ENCODE assay signal across 20 cellular contexts in the genomic region with DNA sequence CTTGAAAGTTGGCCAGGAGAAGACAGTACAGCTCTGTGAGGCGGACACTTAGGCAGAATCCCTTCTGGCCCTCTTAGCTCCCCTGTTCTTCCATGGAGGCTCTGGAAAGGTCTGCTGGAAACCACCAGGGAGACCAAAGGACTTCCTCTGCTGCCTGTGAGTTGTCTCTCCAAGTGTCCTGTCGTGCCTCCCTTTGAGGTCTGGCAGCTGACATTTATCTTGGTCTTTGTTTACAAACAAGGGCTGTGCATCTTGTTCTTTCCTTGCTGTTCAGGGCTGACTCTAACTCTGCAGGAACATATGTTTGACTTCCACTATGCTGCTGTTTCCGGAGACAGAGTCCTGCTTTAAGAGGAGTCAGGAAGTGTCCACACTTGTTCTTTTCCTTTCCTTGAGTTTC.
DNase-seq lines count a peak whose midpoint lies in the region; ATAC-seq, FAIRE-seq and TF ChIP-seq lines count a peak whose summit lies in the region.
"Had no signal": no experiment of that assay in that cellular context is flagged by ENCODE, and none has a peak within 500 bp of the region (broad histone marks: within the 10 kb centered on the region; RNA-seq: fewer than 3 reads in every experiment).

No MANE protein-coding gene starts in this region.

- H3K4me1 ChIP-seq in RWPE2 (ENCODE audit: insufficient read depth, poor library complexity, severe bottlenecking) (peaks cover 26% of the 10 kb centered on the region), endothelial cell of umbilical vein (ENCODE audit: control insufficient read depth, extremely low read depth, insufficient read depth, low read length) (peaks cover 8% of the 10 kb centered on the region), mesodermal cell (ENCODE audit: control insufficient read depth, insufficient read depth, low read length, poor library complexity, severe bottlenecking) (peaks cover 16% of the 10 kb centered on the region), tibial artery (no peaks in the 10 kb centered on the region)

- no peaks in the 10 kb centered on the region for H3K36me3 Mint-ChIP-seq in stimulated activated effector memory CD8-positive, alpha-beta T cell treated with anti-CD3 and anti-CD28 coated beads, Interleukin-12 subunit alpha, Interleukin-12 subunit beta, amount 100 ng/mL, for 72 hours
- H3K36me3 Mint-ChIP-seq: CD4-positive, CD25-positive, alpha-beta regulatory T cell had no signal

- TF ChIP-seq CTCF in RWPE2 (IDR thresholded peaks at IDR 0.05; ENCODE audit: poor library complexity, severe bottlenecking) (no peak), endothelial cell of umbilical vein (IDR thresholded peaks at IDR 0.05; ENCODE audit: extremely low read depth in 1 of 2, insufficient read depth in 1 of 2, low read depth in 1 of 2, low read length in 2 of 2) (no peak), tibial artery (IDR thresholded peaks at IDR 0.05) (no peak)

- H3K4me1 Mint-ChIP-seq in stimulated activated effector memory CD8-positive, alpha-beta T cell treated with anti-CD3 and anti-CD28 coated beads, Interleukin-12 subunit alpha, Interleukin-12 subunit beta, amount 100 ng/mL, for 72 hours = no peaks in the 10 kb centered on the region
- H3K4me1 Mint-ChIP-seq: CD4-positive, CD25-positive, alpha-beta regulatory T cell had no signal

- ATAC-seq in RWPE2 (ENCODE audit: low read depth) = no peak
- ATAC-seq in stimulated activated effector memory CD8-positive, alpha-beta T cell treated with anti-CD3 and anti-CD28 coated beads, Interleukin-12 subunit alpha, Interleukin-12 subunit beta, amount 100 ng/mL, for 72 hours = peak; percentile 19
- no peak for ATAC-seq in GM18870 (IDR thresholded peaks at IDR 0.05; ENCODE audit: unreplicated experiment)
- ATAC-seq: HCT116 had no signal

- no peak for TF ChIP-seq POLR2A in endothelial cell of umbilical vein (IDR thresholded peaks at IDR 0.05; ENCODE audit: low read depth, low read length)

- H3K79me2 ChIP-seq in endothelial cell of umbilical vein (ENCODE audit: control insufficient read depth, insufficient read depth, low read length) = no peaks in the 10 kb centered on the region

- H3K27ac Mint-ChIP-seq in stimulated activated effector memory CD8-positive, alpha-beta T cell treated with anti-CD3 and anti-CD28 coated beads, Interleukin-12 subunit alpha, Interleukin-12 subunit beta, amount 100 ng/mL, for 72 hours = no peak overlapping the region
- H3K27ac Mint-ChIP-seq: CD4-positive, CD25-positive, alpha-beta regulatory T cell had no signal

- H4K20me1 ChIP-seq in endothelial cell of umbilical vein (replicated peaks; ENCODE audit: control insufficient read depth, extremely low read depth, insufficient read depth, low read length) = no peaks in the 10 kb centered on the region

- dilution Hi-C loops in endothelial cell of umbilical vein (cut with MboI; ENCODE audit: extremely low pct_ligation_motif_present, low sequenced_read_pairs) = no loop called here

- H3K9ac ChIP-seq in endothelial cell of umbilical vein (replicated peaks; ENCODE audit: extremely low read depth, insufficient read depth, low read length) = no peak overlapping the region
- H3K9ac ChIP-seq: GM23248 had no signal

- 70 to 81% methylated on average over 3 of the region's 3 CpGs for WGBS in mesodermal cell (ENCODE audit: insufficient coverage in 2 of 2), 2 experiments

- no peak overlapping the region for H3K4me3 Mint-ChIP-seq in stimulated activated effector memory CD8-positive, alpha-beta T cell treated with anti-CD3 and anti-CD28 coated beads, Interleukin-12 subunit alpha, Interleukin-12 subunit beta, amount 100 ng/mL, for 72 hours
- H3K4me3 Mint-ChIP-seq: CD4-positive, CD25-positive, alpha-beta regulatory T cell had no signal

- H2AFZ ChIP-seq in endothelial cell of umbilical vein (ENCODE audit: low read depth, low read length) = peak overlapping the region; percentile 54
- H2AFZ ChIP-seq: GM23248, PC-9 had no signal

- H3K9me3 Mint-ChIP-seq in stimulated activated effector memory CD8-positive, alpha-beta T cell treated with anti-CD3 and anti-CD28 coated beads, Interleukin-12 subunit alpha, Interleukin-12 subunit beta, amount 100 ng/mL, for 72 hours = no peaks in the 10 kb centered on the region

- H3K4me3 ChIP-seq in RWPE2 (ENCODE audit: severe bottlenecking) (no peak overlapping the region), endothelial cell of umbilical vein (replicated peaks in 1 of 3; ENCODE audit: insufficient read depth in 1 of 3, low read depth in 1 of 3, low read length in 3 of 3) (no peak overlapping the region), mesodermal cell (ENCODE audit: extremely low read depth, insufficient read depth, low read length, poor library complexity, severe bottlenecking) (no peak overlapping the region), tibial artery (no peak overlapping the region)
- H3K4me3 ChIP-seq: GM23248, PC-9 had no signal

- CTCF ChIA-PET in endothelial cell of umbilical vein (lab: Charles Lee) = interaction anchor here (1.1 kb wide), 1 partner anchor 11 kb away, joined by 3 read pairs; no protein-coding TSS in a partner anchor

- H3K27me3 ChIP-seq in RWPE2 (ENCODE audit: insufficient read depth, poor library complexity, severe bottlenecking) (no peaks in the 10 kb centered on the region), endothelial cell of umbilical vein (ENCODE audit: control insufficient read depth in 2 of 2, insufficient read depth in 2 of 2, low read length in 2 of 2) (no peaks in the 10 kb centered on the region), tibial artery (no peaks in the 10 kb centered on the region)

- peaks cover 61% of the 10 kb centered on the region for H3K36me3 ChIP-seq in RWPE2 (ENCODE audit: low read depth)
- no peaks in the 10 kb centered on the region for H3K36me3 ChIP-seq in endothelial cell of umbilical vein (ENCODE audit: control insufficient read depth in 2 of 2, extremely low read depth in 1 of 2, insufficient read depth in 2 of 2, low read length in 2 of 2)
- no peaks in the 10 kb centered on the region for H3K36me3 ChIP-seq in mesodermal cell (ENCODE audit: control insufficient read depth, insufficient read depth, low read length)
- H3K36me3 ChIP-seq in tibial artery = no peaks in the 10 kb centered on the region

- H3K27ac ChIP-seq in RWPE2 (ENCODE audit: poor library complexity, severe bottlenecking) = peak overlapping the region; percentile 98
- H3K27ac ChIP-seq in endothelial cell of umbilical vein (ENCODE audit: insufficient read depth, low read depth, low read length) = no peak overlapping the region
- H3K27ac ChIP-seq in mesodermal cell (ENCODE audit: low read depth, low read length, severe bottlenecking) = peak overlapping the region; percentile 24
- no peak overlapping the region for H3K27ac ChIP-seq in tibial artery
- H3K27ac ChIP-seq: GM23248, PC-9 had no signal

- H3K9me1 ChIP-seq in endothelial cell of umbilical vein (replicated peaks; ENCODE audit: control insufficient read depth, extremely low read depth, insufficient read depth, low read length) = no peaks in the 10 kb centered on the region

- H3K9me3 ChIP-seq in RWPE2 (ENCODE audit: severe bottlenecking) (no peaks in the 10 kb centered on the region), endothelial cell of umbilical vein (replicated peaks; ENCODE audit: control insufficient read depth, insufficient read depth, low read length) (no peaks in the 10 kb centered on the region), mesodermal cell (ENCODE audit: control insufficient read depth, low read length) (peaks cover 4% of the 10 kb centered on the region), tibial artery (peaks cover 0 to 10% (median 0%) of the 10 kb centered on the region in 3 donors)

- H3K4me2 ChIP-seq in endothelial cell of umbilical vein (ENCODE audit: insufficient read depth, low read length) = no peak overlapping the region
- H3K4me2 ChIP-seq: PC-9 had no signal

- BruUV-seq in endothelial cell of umbilical vein (replicated peaks; lab: Mats Ljungman, UMichigan) = no TSS peak

- no peak for DNase-seq in RWPE2 (ENCODE audit: low spot score)
- DNase-seq in endothelial cell of umbilical vein (ENCODE audit: low read depth, low spot score) = no peak
- DNase-seq in stimulated activated effector memory CD8-positive, alpha-beta T cell treated with anti-CD3 and anti-CD28 coated beads, Interleukin-12 subunit alpha, Interleukin-12 subunit beta, amount 100 ng/mL, for 72 hours (ENCODE audit: low spot score in 2 of 2) = no peak
- DNase-seq in tibial artery = no peak
- no peak for DNase-seq in RCC 7860 (ENCODE audit: low spot score)
- DNase-seq: ACHN; CD4-positive, CD25-positive, alpha-beta regulatory T cell; DND-41; GDM1; GM23248; KBM-7; NCI-H1092; NCI-H1694; NCI-H446; PC-9; SHP77 had no signal

- POLR2A ChIA-PET in endothelial cell of umbilical vein (lab: Charles Lee) = no interaction called here

- FAIRE-seq in endothelial cell of umbilical vein (lab: Jason Lieb, UNC) (peak; percentile 21), RCC 7860 (lab: Jason Lieb, UNC) (no peak)
- FAIRE-seq: GM12892 had no signal

- intact Hi-C loops in endothelial cell of umbilical vein (cut with micrococcal nuclease) (no loop called here), tibial artery (cut with DNase I; ENCODE audit: low total_unique reads) (no loop called here)

TF ChIP-seq in endothelial cell of umbilical vein, 7 proteins besides CTCF, POLR2A, EP300 and RAD21:
- no peak for TF ChIP-seq EZH2 (IDR thresholded peaks at IDR 0.05; ENCODE audit: borderline replicate concordance, low read depth, low read length, severe bottlenecking)
- no peak for TF ChIP-seq MYC (IDR thresholded peaks at IDR 0.05; ENCODE audit: low read depth, low read length)
- no peak for TF ChIP-seq POLR2AphosphoS5 (IDR thresholded peaks at IDR 0.05; ENCODE audit: insufficient read depth, low read depth, low read length)
- no peak for TF ChIP-seq GATA2 (IDR thresholded peaks at IDR 0.05; ENCODE audit: insufficient read depth, insufficient read length, low read depth, low read length)
- TF ChIP-seq MAX (IDR thresholded peaks at IDR 0.05; ENCODE audit: insufficient read depth, insufficient read length) = no peak
- no peak for TF ChIP-seq JUN (IDR thresholded peaks at IDR 0.05; ENCODE audit: borderline replicate concordance, insufficient read depth, insufficient read length, low read depth)
- TF ChIP-seq FOS (IDR thresholded peaks at IDR 0.05; ENCODE audit: borderline replicate concordance, insufficient read depth, low read length) = no peak
TF ChIP-seq in endothelial cell of umbilical vein: peak in this region for 0.

Comparison
In these comparisons a context has a peak if more than half of its experiments do, and no peak if none do; other contexts are left out.
1. H3K27ac ChIP-seq: peak in RWPE2 (single experiment) and mesodermal cell (single experiment); none in endothelial cell of umbilical vein (single experiment) and tibial artery (0 of 2).